26 cellular contexts compared by ENCODE assay signal in the genomic region with DNA sequence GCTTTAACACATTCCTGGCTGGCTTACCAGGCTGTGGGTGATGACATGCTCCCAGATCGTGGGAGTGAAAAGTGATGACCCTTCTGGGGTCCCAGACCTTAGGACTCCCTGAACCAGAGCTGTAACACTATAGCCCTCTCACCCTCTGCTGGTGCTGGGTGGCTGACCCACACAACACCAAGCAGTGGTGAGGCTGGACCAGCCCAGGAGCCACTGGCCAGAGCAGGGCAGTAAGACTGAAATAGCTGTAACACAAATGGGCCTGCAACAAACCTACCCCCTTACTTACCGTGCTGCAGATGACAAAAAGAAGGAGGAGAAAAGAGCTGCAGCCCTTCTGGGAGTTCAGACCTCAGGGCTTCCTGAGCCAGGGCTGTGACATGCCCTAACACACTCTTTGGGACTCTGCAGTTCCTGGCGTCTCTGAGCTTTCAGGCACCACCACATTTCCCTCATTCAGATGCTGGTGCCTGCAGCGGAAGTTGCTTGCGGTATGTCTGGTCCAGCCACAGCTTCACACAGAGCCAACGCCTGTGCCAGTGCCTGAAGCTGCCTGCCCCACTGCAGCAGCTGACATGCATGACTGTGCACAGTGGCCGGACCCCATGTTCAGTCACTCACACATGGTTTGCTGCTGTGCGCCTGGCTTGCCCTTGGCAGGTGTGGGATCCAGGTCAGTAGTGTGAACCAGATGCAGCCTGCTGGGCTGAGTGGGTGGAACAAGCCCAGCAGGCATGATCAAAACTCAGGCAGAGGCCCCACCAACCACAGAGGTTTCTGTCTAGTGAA.
DNase-seq lines count a peak whose midpoint lies in the region; ATAC-seq, FAIRE-seq and TF ChIP-seq lines count a peak whose summit lies in the region.
"Had no signal": no experiment of that assay in that cellular context is flagged by ENCODE, and none has a peak within 500 bp of the region (broad histone marks: within the 10 kb centered on the region; RNA-seq: fewer than 3 reads in every experiment).

No MANE protein-coding gene starts in this region.

- intact Hi-C loops in GM12878 (cut with micrococcal nuclease; ENCODE audit: unreplicated experiment) = no loop called here
- intact Hi-C loops in naive thymus-derived CD4-positive, alpha-beta T cell (cut with micrococcal nuclease) = no loop called here
- intact Hi-C loops in upper lobe of right lung (cut with DNase I) = no loop called here

- H3K27me3 ChIP-seq in GM12878 (replicated peaks in 1 of 2; ENCODE audit: control insufficient read depth in 2 of 2, insufficient read depth in 2 of 2, low read length in 1 of 2) = no peaks in the 10 kb centered on the region
- H3K27me3 ChIP-seq in naive thymus-derived CD4-positive, alpha-beta T cell (ENCODE audit: control insufficient read depth in 2 of 2, insufficient read depth in 2 of 2, low read length in 2 of 2) = no peaks in the 10 kb centered on the region
- H3K27me3 ChIP-seq in upper lobe of right lung = no peaks in the 10 kb centered on the region
- H3K27me3 ChIP-seq: transverse colon had no signal

- no peak overlapping the region for H2AFZ ChIP-seq in GM12878 (ENCODE audit: control insufficient read depth, low read depth, low read length)

- TF ChIP-seq RAD21 in GM12878 (IDR thresholded peaks at IDR 0.05; ENCODE audit: insufficient read depth, low read depth, low read length) = no peak

- WGBS in GM12878 (ENCODE audit: insufficient coverage, insufficient replicate concordance, low lambda C conversion rate, missing lambda C conversion rate) = 19% methylated on average over 8 of the region's 8 CpGs

- no peaks in the 10 kb centered on the region for H3K36me3 Mint-ChIP-seq in naive thymus-derived CD4-positive, alpha-beta T cell
- H3K36me3 Mint-ChIP-seq in mesothelial cell of epicardium = no peaks in the 10 kb centered on the region
- H3K36me3 Mint-ChIP-seq: activated naive CD4-positive, alpha-beta T cell treated with anti-CD3 and anti-CD28 coated beads, Interleukin-2, amount 50 U/mL, for 24 hours had no signal

- H3K27ac ChIP-seq in GM12878 (ENCODE audit: control insufficient read depth, insufficient read depth) (no peak overlapping the region), upper lobe of right lung (no peak overlapping the region)
- H3K27ac ChIP-seq in naive thymus-derived CD4-positive, alpha-beta T cell (ENCODE audit: low read depth, low read length) = no peak overlapping the region
- H3K27ac ChIP-seq: coronary artery, RWPE1, SK-N-MC, transverse colon had no signal

- POLR2A ChIA-PET in GM12878 (lab: Charles Lee) = no interaction called here
- POLR2A ChIA-PET in naive thymus-derived CD4-positive, alpha-beta T cell (lab: Charles Lee) = no interaction called here

- CTCF ChIA-PET in GM12878 (lab: Yijun Ruan, JAX) = interaction anchor here (2.1 kb wide), 1 partner anchor 31 kb away, joined by 5 read pairs; no protein-coding TSS in a partner anchor
- CTCF ChIA-PET in naive thymus-derived CD4-positive, alpha-beta T cell (lab: Charles Lee) = interaction anchor here (0.7 kb wide), 1 partner anchor 18 kb away, joined by 3 read pairs; no protein-coding TSS in a partner anchor

- H3K9me3 ChIP-seq in GM12878 (replicated peaks; ENCODE audit: control insufficient read depth, insufficient read depth, low read length) (no peaks in the 10 kb centered on the region), upper lobe of right lung (no peaks in the 10 kb centered on the region)
- H3K9me3 ChIP-seq in naive thymus-derived CD4-positive, alpha-beta T cell (ENCODE audit: control insufficient read depth in 2 of 3, low read length in 3 of 3) = no peaks in the 10 kb centered on the region
- H3K9me3 ChIP-seq: transverse colon had no signal

- H3K27ac Mint-ChIP-seq in naive thymus-derived CD4-positive, alpha-beta T cell = no peak overlapping the region
- no peak overlapping the region for H3K27ac Mint-ChIP-seq in mesothelial cell of epicardium
- H3K27ac Mint-ChIP-seq: activated naive CD4-positive, alpha-beta T cell treated with anti-CD3 and anti-CD28 coated beads, Interleukin-2, amount 50 U/mL, for 24 hours; activated T-helper 1 cell treated with anti-CD3 and anti-CD28 coated beads, Interleukin-12 subunit alpha, Interleukin-12 subunit beta, Interleukin-2, Interleukin-4 antibody, amounts not matched to agents 30 ng/mL and 10 ng/mL and 1 ng/mL, durations not matched to agents 14 hours and 24 hours and 36 hours; effector memory CD8-positive, alpha-beta T cell had no signal

- in situ Hi-C loops in GM12878 (cut with MboI) = no loop called here

- H3K4me3 ChIP-seq in GM12878 (no peak overlapping the region), upper lobe of right lung (no peak overlapping the region)
- H3K4me3 ChIP-seq in naive thymus-derived CD4-positive, alpha-beta T cell (ENCODE audit: low read length) = no peak overlapping the region
- H3K4me3 ChIP-seq: coronary artery, SK-N-MC, transverse colon had no signal

- BruUV-seq in GM12878 (replicated peaks; lab: Mats Ljungman, UMichigan) = no TSS peak

- FAIRE-seq in GM12878 (lab: Jason Lieb, UNC) = no peak
- FAIRE-seq: TTC549 had no signal

- H3K36me3 ChIP-seq in GM12878 (ENCODE audit: control insufficient read depth in 2 of 2, insufficient read depth in 2 of 2, low read length in 1 of 2) (no peaks in the 10 kb centered on the region), upper lobe of right lung (no peaks in the 10 kb centered on the region)
- no peaks in the 10 kb centered on the region for H3K36me3 ChIP-seq in naive thymus-derived CD4-positive, alpha-beta T cell (ENCODE audit: control insufficient read depth in 2 of 3, insufficient read depth in 3 of 3, low read length in 3 of 3)
- H3K36me3 ChIP-seq: transverse colon had no signal

- no peak for TF ChIP-seq EP300 in GM12878 (IDR thresholded peaks at IDR 0.05; ENCODE audit: borderline replicate concordance in 1 of 2, control insufficient read depth in 1 of 2, low read depth in 2 of 2, low read length in 2 of 2)

- no peak for DNase-seq in GM12878 (ENCODE audit: low read depth, low spot score)
- no peak for DNase-seq in naive thymus-derived CD4-positive, alpha-beta T cell
- DNase-seq in upper lobe of right lung = no peak
- no peak for DNase-seq in mesothelial cell of epicardium (ENCODE audit: low spot score in 2 of 2, unreplicated experiment in 2 of 2)
- no peak for DNase-seq in NCI-H774 (lab: John Stamatoyannopoulos, UW)
- DNase-seq: activated CD4-positive, alpha-beta T cell treated with anti-CD3 and anti-CD28 coated beads, Interleukin-2, amount 50 U/mL, for 48 hours; anterior cingulate cortex; effector memory CD8-positive, alpha-beta T cell; EL; H7; mesendoderm; NCI-H1105; NCI-H187 treated with DMSO at 0.1 percent for 48 hours; NCI-H69; occipital lobe; transverse colon had no signal

- no peaks in the 10 kb centered on the region for H4K20me1 ChIP-seq in GM12878 (ENCODE audit: control insufficient read depth, insufficient read depth)

- SMC1A ChIA-PET in GM12878 (lab: Charles Lee; ENCODE audit: uncharacterized antibody, unreplicated experiment) = interaction anchor here (1.7 to 1.9 kb wide), 2 partner anchors 11 to 12 kb away, joined by 5 to 6 read pairs; no protein-coding TSS in a partner anchor

- no peaks in the 10 kb centered on the region for H3K4me1 Mint-ChIP-seq in naive thymus-derived CD4-positive, alpha-beta T cell
- H3K4me1 Mint-ChIP-seq in mesothelial cell of epicardium = no peaks in the 10 kb centered on the region
- H3K4me1 Mint-ChIP-seq: activated naive CD4-positive, alpha-beta T cell treated with anti-CD3 and anti-CD28 coated beads, Interleukin-2, amount 50 U/mL, for 24 hours had no signal

- TF ChIP-seq CTCF in GM12878 (IDR thresholded peaks at IDR 0.05 in 2 of 3, conservative IDR thresholded peaks at IDR 0.05 in 1 of 3; ENCODE audit: control insufficient read depth in 2 of 3, extremely low read depth in 1 of 3, insufficient read depth in 1 of 3, low read depth in 3 of 3, low read length in 3 of 3) (no peak), upper lobe of right lung (IDR thresholded peaks at IDR 0.05) (no peak), mesothelial cell of epicardium (IDR thresholded peaks at IDR 0.05; ENCODE audit: unreplicated experiment) (no peak)

- H3K27me3 Mint-ChIP-seq in naive thymus-derived CD4-positive, alpha-beta T cell = no peaks in the 10 kb centered on the region
- H3K27me3 Mint-ChIP-seq in mesothelial cell of epicardium (ENCODE audit: low read depth) = no peaks in the 10 kb centered on the region
- H3K27me3 Mint-ChIP-seq: activated naive CD4-positive, alpha-beta T cell treated with anti-CD3 and anti-CD28 coated beads, Interleukin-2, amount 50 U/mL, for 24 hours; effector memory CD8-positive, alpha-beta T cell had no signal

- H3K9ac ChIP-seq in GM12878 (ENCODE audit: control insufficient read depth, insufficient read depth, low read length) = no peak overlapping the region

- H3K4me2 ChIP-seq in GM12878 (ENCODE audit: control insufficient read depth, insufficient read depth) = no peak overlapping the region

- H3K9me3 Mint-ChIP-seq in naive thymus-derived CD4-positive, alpha-beta T cell = peaks cover 0 to 13% (median 0%) of the 10 kb centered on the region in 11 donors
- H3K9me3 Mint-ChIP-seq in mesothelial cell of epicardium = peaks cover 18% of the 10 kb centered on the region
- H3K9me3 Mint-ChIP-seq: activated T-helper 1 cell treated with anti-CD3 and anti-CD28 coated beads, Interleukin-12 subunit alpha, Interleukin-12 subunit beta, Interleukin-2, Interleukin-4 antibody, amounts not matched to agents 30 ng/mL and 10 ng/mL and 1 ng/mL, durations not matched to agents 14 hours and 24 hours and 36 hours; effector memory CD8-positive, alpha-beta T cell had no signal

- TF ChIP-seq POLR2A in GM12878 (IDR thresholded peaks at IDR 0.05; ENCODE audit: low read depth, low read length) = no peak

- no peaks in the 10 kb centered on the region for H3K4me1 ChIP-seq in GM12878 (ENCODE audit: control insufficient read depth, insufficient read depth, low read length)
- H3K4me1 ChIP-seq in naive thymus-derived CD4-positive, alpha-beta T cell (ENCODE audit: control insufficient read depth in 2 of 2, insufficient read depth in 2 of 2, low read length in 2 of 2) = no peaks in the 10 kb centered on the region
- no peaks in the 10 kb centered on the region for H3K4me1 ChIP-seq in upper lobe of right lung
- H3K4me1 ChIP-seq: transverse colon had no signal

- H3K79me2 ChIP-seq in GM12878 (ENCODE audit: control insufficient read depth, insufficient read depth, low read length) = no peaks in the 10 kb centered on the region

- ATAC-seq in HG02798 (IDR thresholded peaks at IDR 0.05; ENCODE audit: poor library complexity, unreplicated experiment) = peak; percentile 73
- ATAC-seq in GM12878 = peak; percentile 94
- peak; percentile 29 for ATAC-seq in naive thymus-derived CD4-positive, alpha-beta T cell
- peak; percentile 40 for ATAC-seq in upper lobe of right lung
- ATAC-seq in GM19452 (IDR thresholded peaks at IDR 0.05; ENCODE audit: unreplicated experiment) = no peak
- ATAC-seq: activated CD4-positive, CD25-positive, alpha-beta regulatory T cell treated with anti-CD3 and anti-CD28 coated beads, Interleukin-2, amount 50 U/mL, for 24 hours; effector memory CD8-positive, alpha-beta T cell; left lobe of liver had no signal

- no peak overlapping the region for H3K4me3 Mint-ChIP-seq in naive thymus-derived CD4-positive, alpha-beta T cell
- H3K4me3 Mint-ChIP-seq in mesothelial cell of epicardium = no peak overlapping the region
- H3K4me3 Mint-ChIP-seq: activated naive CD4-positive, alpha-beta T cell treated with anti-CD3 and anti-CD28 coated beads, Interleukin-2, amount 50 U/mL, for 24 hours; activated T-helper 1 cell treated with anti-CD3 and anti-CD28 coated beads, Interleukin-12 subunit alpha, Interleukin-12 subunit beta, Interleukin-2, Interleukin-4 antibody, amounts not matched to agents 30 ng/mL and 10 ng/mL and 1 ng/mL, durations not matched to agents 14 hours and 24 hours and 36 hours; effector memory CD8-positive, alpha-beta T cell had no signal

- RAD21 ChIA-PET in GM12878 (lab: Charles Lee; ENCODE audit: unreplicated experiment) = no interaction called here
